In the genomic region with DNA sequence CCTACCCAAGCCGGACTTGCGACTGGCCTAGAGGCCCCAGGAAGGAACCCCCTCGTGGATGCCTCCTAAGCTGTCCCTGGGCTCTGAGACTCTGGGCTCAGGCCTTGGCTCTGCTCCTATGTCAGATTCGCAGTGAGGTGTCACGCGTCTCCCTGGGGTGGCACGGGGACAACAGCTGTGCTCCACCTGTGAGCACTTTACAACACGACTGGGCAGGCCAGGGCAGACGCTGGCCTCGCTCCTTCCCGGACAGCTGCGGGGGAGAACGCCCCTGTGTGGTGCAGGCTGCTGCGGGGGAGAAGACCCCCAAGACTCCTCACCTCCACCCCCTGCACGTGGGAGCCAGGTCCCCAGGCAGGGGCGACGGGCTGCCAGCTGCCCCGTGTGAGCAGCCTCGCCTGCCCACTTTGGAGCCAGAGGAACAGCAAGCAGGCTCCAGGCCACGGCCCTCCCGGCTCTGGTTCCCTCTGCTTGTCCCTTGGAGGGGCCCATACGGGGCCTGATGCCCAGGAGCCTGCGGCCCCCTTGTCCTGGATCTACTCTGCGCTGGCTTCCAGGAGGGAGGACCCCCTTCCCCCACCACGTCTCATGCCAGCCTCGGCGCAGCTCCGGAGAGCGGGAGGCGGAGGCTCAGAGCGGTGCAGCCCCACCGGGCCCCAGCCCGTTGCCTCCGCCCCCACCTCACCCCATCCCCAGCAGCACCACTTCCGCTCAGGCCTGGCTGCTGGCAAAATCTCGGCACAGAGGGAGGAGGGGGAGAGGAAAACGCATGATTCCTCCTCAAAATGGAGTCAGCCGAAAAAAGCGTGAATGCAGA, we compare ENCODE assay signal across 8 cellular contexts. TPM values are rescaled to one million over a fixed set of nuclear protein-coding genes. Genes with fewer than 3 reads are reported as not detected.
DNase-seq lines count a peak whose midpoint lies in the region; ATAC-seq and TF ChIP-seq lines count a peak whose summit lies in the region.

No MANE protein-coding gene starts in this region.

- H3K9ac ChIP-seq in SK-N-SH: no peak overlapping the region

- H3K27ac Mint-ChIP-seq in glutamatergic neuron (ENCODE audit: unreplicated experiment): no peak overlapping the region

- H3K79me2 ChIP-seq in SK-N-SH (ENCODE audit: insufficient read depth): no peaks in the 10 kb centered on the region

- H3K4me3 Mint-ChIP-seq in glutamatergic neuron (ENCODE audit: unreplicated experiment): no peak overlapping the region

- peaks cover 2% of the 10 kb centered on the region for H3K9me3 Mint-ChIP-seq in glutamatergic neuron (ENCODE audit: unreplicated experiment)

- CTCF ChIA-PET in SK-N-SH (lab: Yijun Ruan, JAX): interaction anchor here (0.7 to 1.7 kb wide), 2 partner anchors 8 to 25 kb away, joined by 3 to 6 read pairs; no protein-coding TSS in a partner anchor

- peak; percentile 83 for DNase-seq in NCI-H1694 (lab: John Stamatoyannopoulos, UW)
- peak; percentile 57 for DNase-seq in activated T-cell treated with anti-CD3 and anti-CD28 coated beads for 1 hour (ENCODE audit: low read depth)
- peak; percentile 14 for DNase-seq in glutamatergic neuron
- DNase-seq in spleen: peak; percentile 86
- DNase-seq in SW 1271 (lab: John Stamatoyannopoulos, UW): no peak
- no peak for DNase-seq in SK-N-SH

- WGBS in spleen, 5 donors: 24 to 38% (median 30%) methylated on average over 16 to 39 of the region's 39 CpGs
- 92% methylated on average over 28 of the region's 39 CpGs for WGBS in SK-N-SH (ENCODE audit: low lambda C conversion rate)

- no peaks in the 10 kb centered on the region for H4K20me1 ChIP-seq in SK-N-SH (ENCODE audit: insufficient read depth)

- TF ChIP-seq RAD21 in SK-N-SH (IDR thresholded peaks at IDR 0.05; ENCODE audit: low read length): no peak

- H3K4me2 ChIP-seq in SK-N-SH: no peak overlapping the region

- no peaks in the 10 kb centered on the region for H3K9me2 ChIP-seq in SK-N-SH

- POLR2A ChIA-PET in SK-N-SH (lab: Yijun Ruan, JAX): interaction anchor here (0.9 kb wide), 1 partner anchor 11 kb away, joined by 3 read pairs; no protein-coding TSS in a partner anchor

- peaks cover 9 to 45% (median 19%) of the 10 kb centered on the region in 6 donors for H3K4me1 ChIP-seq in spleen
- H3K4me1 ChIP-seq in SK-N-SH (ENCODE audit: control insufficient read depth in 1 of 2, insufficient read depth in 2 of 2, low read depth in 1 of 2, low read length in 1 of 2): peaks cover 0 to 11% of the 10 kb centered on the region in 2 experiments; a peak in 1 of 4 replicates

- no peak for TF ChIP-seq POLR2A in spleen (IDR thresholded peaks at IDR 0.05)

- no peak for TF ChIP-seq EP300 in SK-N-SH (IDR thresholded peaks at IDR 0.05; ENCODE audit: borderline replicate concordance in 1 of 2, low read depth in 1 of 2, low read length in 1 of 2)

- H3K4me1 Mint-ChIP-seq in glutamatergic neuron (ENCODE audit: low read depth, unreplicated experiment): peaks cover 23% of the 10 kb centered on the region

- peak overlapping the region in 5 of 8 donors; percentile 21 to 52 (median 28) for H3K4me3 ChIP-seq in spleen
- no peak overlapping the region for H3K4me3 ChIP-seq in SK-N-SH (ENCODE audit: low read depth in 2 of 2, low read length in 1 of 2)

- H3K27ac ChIP-seq in spleen (peak overlapping the region; percentile 7 to 74 (median 55)), SK-N-SH (ENCODE audit: low read depth in 2 of 2, low read length in 1 of 2) (no peak overlapping the region)

- H3K9me3 ChIP-seq in spleen: no peaks in the 10 kb centered on the region
- no peaks in the 10 kb centered on the region for H3K9me3 ChIP-seq in SK-N-SH

- H3K27me3 ChIP-seq in spleen (replicated peaks in 1 of 7): peaks cover 0 to 41% (median 11%) of the 10 kb centered on the region in 7 donors
- H3K27me3 ChIP-seq in SK-N-SH (ENCODE audit: insufficient read depth): no peaks in the 10 kb centered on the region

- H3K36me3 ChIP-seq in spleen (no peaks in the 10 kb centered on the region), SK-N-SH (replicated peaks in 1 of 2; ENCODE audit: control insufficient read depth in 1 of 2, insufficient read depth in 2 of 2, low read length in 1 of 2) (no peaks in the 10 kb centered on the region)

- intact Hi-C loops in spleen (cut with DNase I; ENCODE audit: low total_unique reads): no loop called here

- TF ChIP-seq CTCF in glutamatergic neuron (IDR thresholded peaks at IDR 0.05; ENCODE audit: partially characterized antibody, unreplicated experiment): no peak
- TF ChIP-seq CTCF in spleen (IDR thresholded peaks at IDR 0.05 in 8 of 11, conservative IDR thresholded peaks at IDR 0.05 in 3 of 11): no peak
- TF ChIP-seq CTCF in SK-N-SH (IDR thresholded peaks at IDR 0.05): no peak

- H3K36me3 Mint-ChIP-seq in glutamatergic neuron (ENCODE audit: unreplicated experiment): peaks cover 5% of the 10 kb centered on the region

- ATAC-seq in GM19463 (IDR thresholded peaks at IDR 0.05; ENCODE audit: unreplicated experiment): no peak
- ATAC-seq in HG02970 (IDR thresholded peaks at IDR 0.05; ENCODE audit: low FRiP score, unreplicated experiment): no peak

- H3K27me3 Mint-ChIP-seq in glutamatergic neuron (ENCODE audit: unreplicated experiment): peaks cover 5% of the 10 kb centered on the region

- H3F3A ChIP-seq in SK-N-SH (replicated peaks; ENCODE audit: insufficient read depth): peaks cover 6% of the 10 kb centered on the region

- no peak overlapping the region for H2AFZ ChIP-seq in SK-N-SH (ENCODE audit: low read depth)

TF ChIP-seq in SK-N-SH, 30 proteins besides CTCF, POLR2A, EP300 and RAD21:
- TF ChIP-seq RCOR1 (IDR thresholded peaks at IDR 0.05; ENCODE audit: low read length) (no peak), FOSL2 (IDR thresholded peaks at IDR 0.05; ENCODE audit: borderline replicate concordance, low read depth) (no peak), CHD2 (IDR thresholded peaks at IDR 0.05; ENCODE audit: low read length, partially characterized antibody) (no peak)
TF ChIP-seq in SK-N-SH: peak in this region for 0.

RNA-seq across cellular contexts. Expression of gene SARDH, which starts 36.0 kb away (rescaled TPM):
- total RNA-seq in glutamatergic neuron (ENCODE audit: unreplicated experiment) (2.0 TPM), spleen (1 to 10 TPM; 1.0 to 4.5 (median 3.1) TPM)
- polyA plus RNA-seq in spleen (1 to 10 TPM; 1.3 to 1.5 (median 1.5) TPM), SK-N-SH (2012; rRNA removed) (2.9 and 5.9 TPM in 2 replicates)
- polyA plus RNA-seq in SK-N-SH (2012; cell fraction: cytosol; rRNA removed): 1.6 and 3.0 TPM in 2 replicates
- polyA plus RNA-seq in SK-N-SH (2012; cell fraction: nucleus; rRNA removed): 9.9 and 14.3 TPM in 2 replicates

Comparison
In these comparisons a context has a peak if more than half of its experiments do, and no peak if none do; other contexts are left out.
1. DNase-seq: peak in NCI-H1694 (single experiment), activated T-cell treated with anti-CD3 and anti-CD28 coated beads for 1 hour (single experiment), glutamatergic neuron (single experiment) and spleen (single experiment); none in SW 1271 (0 of 2) and SK-N-SH (single experiment).
2. H3K27ac ChIP-seq: peak in spleen (8 of 8); none in SK-N-SH (0 of 2).
3. H3K4me3 ChIP-seq: peak in spleen (5 of 8); none in SK-N-SH (0 of 2).